ENCODE assay signal across 11 cellular contexts in genomic region chr6:13526339-13526717, GRCh38. TPM values are rescaled to one million over a fixed set of nuclear protein-coding genes. Genes with fewer than 3 reads are reported as not detected.
DNase-seq lines count a peak whose midpoint lies in the region; ATAC-seq and TF ChIP-seq lines count a peak whose summit lies in the region.
"Had no signal": no experiment of that assay in that cellular context is flagged by ENCODE, and none has a peak within 500 bp of the region (broad histone marks: within the 10 kb centered on the region; RNA-seq: fewer than 3 reads in every experiment).

No MANE protein-coding gene starts in this region.

- no peaks in the 10 kb centered on the region for H3K9me3 Mint-ChIP-seq in naive thymus-derived CD8-positive, alpha-beta T cell

- H3K79me2 ChIP-seq in DOHH2 (ENCODE audit: control insufficient read depth, low read length): no peaks in the 10 kb centered on the region

- peak overlapping the region; percentile 0 to 83 (median 74); a peak in 21 of 22 replicates for H3K9ac ChIP-seq in BLaER1 treated with 17β-estradiol and CSF1 and Interleukin-3, amounts not matched to agents 10 nM and 100 nM

- no peaks in the 10 kb centered on the region for H3K36me3 ChIP-seq in BLaER1 treated with 17β-estradiol and CSF1 and Interleukin-3, amounts not matched to agents 10 nM and 100 nM
- H3K36me3 ChIP-seq in DOHH2 (ENCODE audit: control insufficient read depth, low read length) (no peaks in the 10 kb centered on the region), WERI-Rb-1 (no peaks in the 10 kb centered on the region)
- H3K36me3 ChIP-seq: brain microvascular endothelial cell, suprapubic skin had no signal

- H3K27ac ChIP-seq in BLaER1 treated with 17β-estradiol and CSF1 and Interleukin-3, amounts not matched to agents 10 nM and 100 nM: peak overlapping the region; percentile 74 to 98 (median 93)
- H3K27ac ChIP-seq in DOHH2 (ENCODE audit: low read depth, low read length): peak overlapping the region; percentile 87
- peak overlapping the region; percentile 2 for H3K27ac ChIP-seq in WERI-Rb-1
- H3K27ac ChIP-seq in substantia nigra (ENCODE audit: low read depth, low read length, poor library complexity, severe bottlenecking): no peak overlapping the region
- H3K27ac ChIP-seq: brain microvascular endothelial cell had no signal

- peaks cover 5 to 41% (median 25%) of the 10 kb centered on the region in 4 donors for H3K4me1 Mint-ChIP-seq in naive thymus-derived CD8-positive, alpha-beta T cell

- no peaks in the 10 kb centered on the region for H3K9me2 ChIP-seq in DOHH2 (replicated peaks; ENCODE audit: control insufficient read depth, low read length)

- peaks cover 0 to 2% (median 0%) of the 10 kb centered on the region in 11 experiments; a peak in 1 of 22 replicates for H3K9me3 ChIP-seq in BLaER1 treated with 17β-estradiol and CSF1 and Interleukin-3, amounts not matched to agents 10 nM and 100 nM (replicated peaks in 1 of 11)
- no peaks in the 10 kb centered on the region for H3K9me3 ChIP-seq in DOHH2 (ENCODE audit: control insufficient read depth, insufficient read depth, low read length)
- no peaks in the 10 kb centered on the region for H3K9me3 ChIP-seq in WERI-Rb-1 (ENCODE audit: severe bottlenecking)
- H3K9me3 ChIP-seq: suprapubic skin had no signal

- no peak overlapping the region for H3K4me3 ChIP-seq in BLaER1 treated with 17β-estradiol and CSF1 and Interleukin-3, amounts not matched to agents 10 nM and 100 nM
- H3K4me3 ChIP-seq in DOHH2 (ENCODE audit: low read length) (peak overlapping the region; percentile 61), WERI-Rb-1 (ENCODE audit: low read depth, low read length) (no peak overlapping the region)
- H3K4me3 ChIP-seq: suprapubic skin had no signal

- no peaks in the 10 kb centered on the region for H3K27me3 ChIP-seq in BLaER1 treated with 17β-estradiol and CSF1 and Interleukin-3, amounts not matched to agents 10 nM and 100 nM
- H3K27me3 ChIP-seq in DOHH2 (ENCODE audit: control insufficient read depth, low read length) (no peaks in the 10 kb centered on the region), WERI-Rb-1 (ENCODE audit: insufficient read depth, low read depth, severe bottlenecking) (no peaks in the 10 kb centered on the region)
- H3K27me3 ChIP-seq: brain microvascular endothelial cell, suprapubic skin had no signal

- peak overlapping the region in 7 of 10 donors; percentile 45 to 75 (median 58) for H3K4me3 Mint-ChIP-seq in naive thymus-derived CD8-positive, alpha-beta T cell

- H3K27me3 Mint-ChIP-seq in naive thymus-derived CD8-positive, alpha-beta T cell: no peaks in the 10 kb centered on the region

- H3K4me2 ChIP-seq in BLaER1 treated with 17β-estradiol and CSF1 and Interleukin-3, amounts not matched to agents 10 nM and 100 nM: peak overlapping the region; percentile 64 to 96 (median 90)
- peak overlapping the region; percentile 70 for H3K4me2 ChIP-seq in DOHH2 (ENCODE audit: low read length)

- H3K27ac Mint-ChIP-seq in naive thymus-derived CD8-positive, alpha-beta T cell: peak overlapping the region in 8 of 10 donors; percentile 0 to 94 (median 82)
- H3K27ac Mint-ChIP-seq: progenitor cell of endocrine pancreas had no signal

- peaks cover 19% of the 10 kb centered on the region for H3F3A ChIP-seq in DOHH2 (ENCODE audit: control insufficient read depth, insufficient read depth)

- ATAC-seq in naive thymus-derived CD8-positive, alpha-beta T cell: no peak
- no peak for ATAC-seq in HG03159 (IDR thresholded peaks at IDR 0.05; ENCODE audit: unreplicated experiment)
- ATAC-seq in GM21576 (IDR thresholded peaks at IDR 0.05; ENCODE audit: unreplicated experiment): no peak

- H3K4me1 ChIP-seq in BLaER1 treated with 17β-estradiol and CSF1 and Interleukin-3, amounts not matched to agents 10 nM and 100 nM: peaks cover 60 to 78% (median 67%) of the 10 kb centered on the region in 10 experiments
- H3K4me1 ChIP-seq in DOHH2 (ENCODE audit: control insufficient read depth, low read length): peaks cover 58% of the 10 kb centered on the region

- DNase-seq in WERI-Rb-1: no peak
- peak in 1 of 10 donors; percentile 2 for DNase-seq in naive thymus-derived CD8-positive, alpha-beta T cell
- no peak for DNase-seq in NCI-H82 (lab: John Stamatoyannopoulos, UW)
- DNase-seq in substantia nigra (lab: John Stamatoyannopoulos, UW): no peak
- DNase-seq: brain microvascular endothelial cell had no signal

- no peaks in the 10 kb centered on the region for H3K36me3 Mint-ChIP-seq in naive thymus-derived CD8-positive, alpha-beta T cell

- TF ChIP-seq CTCF in DOHH2 (IDR thresholded peaks at IDR 0.05; ENCODE audit: low read depth, low read length, poor library complexity, severe bottlenecking) (no peak), WERI-Rb-1 (IDR thresholded peaks at IDR 0.05; ENCODE audit: low read depth, low read length) (no peak)

- no peaks in the 10 kb centered on the region for H4K20me1 ChIP-seq in BLaER1 treated with 17β-estradiol and CSF1 and Interleukin-3, amounts not matched to agents 10 nM and 100 nM
- H4K20me1 ChIP-seq in DOHH2 (ENCODE audit: control insufficient read depth, insufficient read depth, low read depth, low read length): no peaks in the 10 kb centered on the region

- POLR2A ChIA-PET in naive thymus-derived CD8-positive, alpha-beta T cell (lab: Charles Lee): interaction anchor here (0.7 to 2.0 kb wide), 4 partner anchors 25 to 176 kb away, joined by 3 to 17 read pairs (median 6); partner anchors contain the start of genes GFOD1 and NOL7

RNA-seq across cellular contexts. Expression of gene GFOD1, which starts 38.9 kb away (rescaled TPM):
- 1 to 10 TPM; 1.7 to 2.0 TPM for total RNA-seq in naive thymus-derived CD8-positive, alpha-beta T cell
- 1 to 10 TPM in 1 of 3 donors, under 1 TPM in 2; 0.08 to 1.2 (median 0.88) TPM for polyA plus RNA-seq in naive thymus-derived CD8-positive, alpha-beta T cell

RNA-seq across cellular contexts. Expression of gene SIRT5, which starts 48.1 kb away (rescaled TPM):
- total RNA-seq in naive thymus-derived CD8-positive, alpha-beta T cell: 10 to 100 TPM; 23.0 to 24.4 TPM
- 10 to 100 TPM in 1 of 3 donors, 1 to 10 TPM in 2; 8.7 to 13.0 (median 9.8) TPM for polyA plus RNA-seq in naive thymus-derived CD8-positive, alpha-beta T cell
